ENCODE assay signal across 8 cellular contexts in genomic region chr6:17583811-17584210, GRCh38. TPM values are rescaled to one million over a fixed set of nuclear protein-coding genes. Genes with fewer than 3 reads are reported as not detected.
DNase-seq lines count a peak whose midpoint lies in the region; ATAC-seq and TF ChIP-seq lines count a peak whose summit lies in the region.

No MANE protein-coding gene starts in this region.

- no peak overlapping the region for H2BK15ac ChIP-seq in IMR-90 (ENCODE audit: low read depth, low read length)

- peaks cover 2% of the 10 kb centered on the region; the same call in 1 of the 2 replicates for H3K4me1 ChIP-seq in IMR-90 (ENCODE audit: control insufficient read depth, insufficient read depth, low read length)
- H3K4me1 ChIP-seq in mucosa of stomach (ENCODE audit: control insufficient read depth, insufficient read depth, low read length): peaks cover 9% of the 10 kb centered on the region

- CTCF ChIA-PET in IMR-90 (lab: Yijun Ruan, JAX): interaction anchor here (0.6 to 1.4 kb wide), 13 partner anchors 12 to 677 kb away, joined by 3 to 5 read pairs (median 3); partner anchors contain the start of gene FAM8A1

- H3K9me3 ChIP-seq in IMR-90 (ENCODE audit: control insufficient read depth, insufficient read depth, low read length): no peaks in the 10 kb centered on the region
- H3K9me3 ChIP-seq in mucosa of stomach (ENCODE audit: control insufficient read depth, low read length): no peaks in the 10 kb centered on the region

- H2BK120ac ChIP-seq in IMR-90 (ENCODE audit: low read depth, low read length): no peak overlapping the region

- H3K23ac ChIP-seq in IMR-90 (ENCODE audit: low read depth, low read length): no peak overlapping the region

- H3K4me2 ChIP-seq in IMR-90 (ENCODE audit: low read depth, low read length): peak overlapping the region; percentile 53; the same call in 1 of the 2 replicates

- H3K36me3 ChIP-seq in IMR-90 (ENCODE audit: control insufficient read depth, insufficient read depth, low read length) (no peaks in the 10 kb centered on the region), mucosa of stomach (ENCODE audit: control insufficient read depth, insufficient read depth, low read length) (no peaks in the 10 kb centered on the region)

- TF ChIP-seq CTCF in 22Rv1 (IDR thresholded peaks at IDR 0.05) (no peak), IMR-90 (conservative IDR thresholded peaks at IDR 0.05; ENCODE audit: low read depth, low read length) (no peak)

- no peaks in the 10 kb centered on the region for H4K20me1 ChIP-seq in IMR-90 (ENCODE audit: insufficient read depth, low read length)

- H3K27me3 ChIP-seq in IMR-90 (ENCODE audit: control insufficient read depth, insufficient read depth, low read length) (no peaks in the 10 kb centered on the region), mucosa of stomach (ENCODE audit: control insufficient read depth, insufficient read depth, low read length) (no peaks in the 10 kb centered on the region)

- TF ChIP-seq POLR2A in IMR-90 (IDR thresholded peaks at IDR 0.05; ENCODE audit: low read depth, low read length): no peak

- H3K18ac ChIP-seq in IMR-90 (ENCODE audit: low read depth, low read length): no peak overlapping the region

- no peak overlapping the region for H3K4ac ChIP-seq in IMR-90 (ENCODE audit: low read depth, low read length)

- no peak overlapping the region for H2BK5ac ChIP-seq in IMR-90 (ENCODE audit: low read depth, low read length, poor library complexity, severe bottlenecking)

- no peak overlapping the region for H2AK9ac ChIP-seq in IMR-90 (replicated peaks; ENCODE audit: low read depth, low read length, poor library complexity)

- H4K5ac ChIP-seq in IMR-90 (ENCODE audit: low read depth, low read length): no peak overlapping the region

- POLR2A ChIA-PET in IMR-90 (lab: Charles Lee; ENCODE audit: unreplicated experiment): no interaction called here

- peak; percentile 59 for DNase-seq in IMR-90
- DNase-seq in dedifferentiated amniotic fluid mesenchymal stem cell (ENCODE audit: extremely low spot score): peak; percentile 27
- DNase-seq in stimulated activated CD4-positive, alpha-beta T cell treated with anti-CD3 and anti-CD28 coated beads, Interleukin-1b, Interleukin-23, amount 100 ng/mL, for 48 hours: no peak
- no peak for DNase-seq in NK-92 treated with Interleukin-12 subunit alpha and Interleukin-12 subunit beta, amount 100 ng/mL, for 24 hours (lab: John Stamatoyannopoulos, UW)
- DNase-seq in UCSD-AML1 (lab: John Stamatoyannopoulos, UW; ENCODE audit: unreplicated experiment): no peak

- dilution Hi-C loops in IMR-90 (cut with HindIII; ENCODE audit: low sequenced_read_pairs, unreplicated experiment): no loop called here

- no peak for TF ChIP-seq RAD21 in IMR-90 (IDR thresholded peaks at IDR 0.05; ENCODE audit: low read length)

- ATAC-seq in IMR-90 (ENCODE audit: low read depth) (peak; percentile 38), HG02798 (IDR thresholded peaks at IDR 0.05; ENCODE audit: poor library complexity, unreplicated experiment) (no peak)

- H3K4me3 ChIP-seq in IMR-90 (ENCODE audit: insufficient read depth, low read depth, low read length): no peak overlapping the region
- no peak overlapping the region for H3K4me3 ChIP-seq in mucosa of stomach (ENCODE audit: low read length)

- WGBS in IMR-90 (ENCODE audit: extremely low coverage in 2 of 2, insufficient read length in 1 of 2), 2 experiments: 20% methylated on average over 3 of the region's 5 CpGs; no CpG with 5 or more reads in 1 of the 2 experiments

- H3K9me1 ChIP-seq in IMR-90 (ENCODE audit: insufficient read depth, low read length): 0 out of 2 replicates have a peak, but pooled peaks cover 2% of the 10 kb centered on the region

- no TSS peak for BruUV-seq in IMR-90 (replicated peaks; lab: Mats Ljungman, UMichigan)

- no peaks in the 10 kb centered on the region for H3K79me1 ChIP-seq in IMR-90 (ENCODE audit: low read depth in 1 of 2, low read length in 2 of 2)

- H2AFZ ChIP-seq in IMR-90 (replicated peaks; ENCODE audit: low read length, poor library complexity): no peak overlapping the region

- in situ Hi-C loops in IMR-90 (cut with MboI; ENCODE audit: low sequenced_read_pairs): loop anchor here (10.0 kb wide), 1 partner anchor 299 kb away; the partner anchor contains the start of gene RBM24

- H3K9ac ChIP-seq in IMR-90 (ENCODE audit: low read depth, low read length) (no peak overlapping the region), mucosa of stomach (ENCODE audit: low read length) (peak overlapping the region; percentile 26)

- intact Hi-C loops in IMR-90 (cut with micrococcal nuclease): loop anchor here (1.0 to 2.0 kb wide), 3 partner anchors 191 to 428 kb away; partner anchors contain the start of genes CAP2 and RBM24

- no peak overlapping the region for H4K91ac ChIP-seq in IMR-90 (ENCODE audit: insufficient read depth, low read depth, low read length)

- no peak overlapping the region for H4K8ac ChIP-seq in IMR-90 (ENCODE audit: low read depth in 2 of 2, low read length in 2 of 2)

- no peak overlapping the region for H2AK5ac ChIP-seq in IMR-90 (ENCODE audit: low read depth, low read length)

- H3K56ac ChIP-seq in IMR-90 (ENCODE audit: extremely low read depth, insufficient read depth, low read length): no peak overlapping the region

- no peak overlapping the region for H3K14ac ChIP-seq in IMR-90 (replicated peaks; ENCODE audit: low read depth, low read length)

- no peak overlapping the region for H2BK20ac ChIP-seq in IMR-90 (ENCODE audit: low read depth, low read length)

- peak overlapping the region; percentile 63 for H3K27ac ChIP-seq in 22Rv1
- H3K27ac ChIP-seq in IMR-90 (ENCODE audit: insufficient read depth, low read length): no peak overlapping the region

TF ChIP-seq in IMR-90, 13 proteins besides CTCF, POLR2A, EP300 and RAD21:
- TF ChIP-seq ELK1 (IDR thresholded peaks at IDR 0.05; ENCODE audit: borderline replicate concordance, low read depth, low read length): no peak
- no peak for TF ChIP-seq MAFK (IDR thresholded peaks at IDR 0.05; ENCODE audit: low read depth, low read length)
- TF ChIP-seq RCOR1 (IDR thresholded peaks at IDR 0.05; ENCODE audit: insufficient replicate concordance, low read length): no peak
- TF ChIP-seq CHD1 (IDR thresholded peaks at IDR 0.05; ENCODE audit: low read depth, low read length): no peak
- no peak for TF ChIP-seq MXI1 (IDR thresholded peaks at IDR 0.05; ENCODE audit: borderline replicate concordance, low read depth, low read length)
- TF ChIP-seq MAZ (IDR thresholded peaks at IDR 0.05; ENCODE audit: borderline replicate concordance, low read depth, low read length): no peak
- no peak for TF ChIP-seq CEBPB (IDR thresholded peaks at IDR 0.05; ENCODE audit: low read depth, low read length)
- TF ChIP-seq SMC3 (IDR thresholded peaks at IDR 0.05; ENCODE audit: low read depth, low read length): no peak
- TF ChIP-seq USF2 (IDR thresholded peaks at IDR 0.05; ENCODE audit: low read depth, low read length): no peak
- TF ChIP-seq BHLHE40 (IDR thresholded peaks at IDR 0.05; ENCODE audit: low read depth, low read length): no peak
TF ChIP-seq in IMR-90: peak in this region for 0.

RNA-seq across cellular contexts. Expression of gene FAM8A1, which starts 16.3 kb away (rescaled TPM):
- 8.2 and 17.2 TPM in 2 replicates for total RNA-seq in IMR-90 (2012; rRNA removed)
- 6.2 and 8.1 TPM in 2 replicates for polyA plus RNA-seq in IMR-90 (2012; rRNA removed)
- 2.0 and 2.6 TPM in 2 replicates for polyA plus RNA-seq in IMR-90 (2012; cell fraction: cytosol; rRNA removed)
- 2.6 and 8.1 TPM in 2 replicates for polyA plus RNA-seq in IMR-90 (2012; cell fraction: nucleus; rRNA removed; ENCODE audit: low replicate concordance)

Comparison
In these comparisons a context has a peak if more than half of its experiments do, and no peak if none do; other contexts are left out.
1. DNase-seq: peak in IMR-90 (single experiment) and dedifferentiated amniotic fluid mesenchymal stem cell (single experiment); none in stimulated activated CD4-positive, alpha-beta T cell treated with anti-CD3 and anti-CD28 coated beads, Interleukin-1b, Interleukin-23, amount 100 ng/mL, for 48 hours (single experiment), NK-92 treated with Interleukin-12 subunit alpha and Interleukin-12 subunit beta, amount 100 ng/mL, for 24 hours (single experiment) and UCSD-AML1 (single experiment).